9 cellular contexts compared by ENCODE assay signal in genomic region chr7:93036807-93037206, GRCh38.
A peak's percentile ranks its signal among the peaks of the same experiment; 100 is the strongest.
DNase-seq lines count a peak whose midpoint lies in the region; ATAC-seq and TF ChIP-seq lines count a peak whose summit lies in the region.
"Had no signal": no experiment of that assay in that cellular context is flagged by ENCODE, and none has a peak within 500 bp of the region (broad histone marks: within the 10 kb centered on the region; RNA-seq: fewer than 3 reads in every experiment).

No MANE protein-coding gene starts in this region.

- peak in 2 of 3 donors; percentile 3 to 87 for DNase-seq in CD4-positive, CD25-positive, alpha-beta regulatory T cell
- peak; percentile 68 for DNase-seq in T-helper 2 cell treated with Interferon-gamma antibody and Interleukin-4, amounts not matched to agents 5 μg/mL and 100 μg/mL, for 36 hours (ENCODE audit: low spot score)
- DNase-seq in lower leg skin (ENCODE audit: low spot score in 2 of 2) (no peak), immature natural killer cell (no peak), SHP77 treated with DMSO at 0.1 percent for 48 hours (lab: John Stamatoyannopoulos, UW) (no peak), NCI-H524 (lab: John Stamatoyannopoulos, UW) (no peak)
- DNase-seq: NCI-H446 had no signal

- H3K27ac ChIP-seq in CD4-positive, CD25-positive, alpha-beta regulatory T cell (ENCODE audit: insufficient read depth, low read length, poor library complexity, severe bottlenecking): no peak overlapping the region

- peak overlapping the region; percentile 34 for H3K4me3 ChIP-seq in CD4-positive, CD25-positive, alpha-beta regulatory T cell (ENCODE audit: low read depth, low read length)
- no peak overlapping the region for H3K4me3 ChIP-seq in lower leg skin (ENCODE audit: low read depth, poor library complexity, severe bottlenecking)

- peaks cover 0 to 8% (median 5%) of the 10 kb centered on the region in 7 donors for H3K9me3 Mint-ChIP-seq in CD4-positive, CD25-positive, alpha-beta regulatory T cell
- H3K9me3 Mint-ChIP-seq in T-helper 2 cell treated with Interferon-gamma antibody and Interleukin-4, amounts not matched to agents 5 μg/mL and 100 μg/mL, for 36 hours: peaks cover 13% of the 10 kb centered on the region
- H3K9me3 Mint-ChIP-seq in immature natural killer cell: peaks cover 0 to 9% (median 3%) of the 10 kb centered on the region in 6 donors

- peaks cover 5% of the 10 kb centered on the region for H3K4me1 ChIP-seq in CD4-positive, CD25-positive, alpha-beta regulatory T cell (ENCODE audit: control insufficient read depth, insufficient read depth, low read length, poor library complexity, severe bottlenecking)

- peak overlapping the region; percentile 39 to 83 (median 47) for H3K27ac Mint-ChIP-seq in CD4-positive, CD25-positive, alpha-beta regulatory T cell
- peak overlapping the region; percentile 68 for H3K27ac Mint-ChIP-seq in T-helper 2 cell treated with Interferon-gamma antibody and Interleukin-4, amounts not matched to agents 5 μg/mL and 100 μg/mL, for 36 hours
- H3K27ac Mint-ChIP-seq in immature natural killer cell: no peak overlapping the region

- intact Hi-C loops in lower leg skin (cut with DNase I; ENCODE audit: low total_unique reads): no loop called here

- no peaks in the 10 kb centered on the region for H3K27me3 Mint-ChIP-seq in CD4-positive, CD25-positive, alpha-beta regulatory T cell
- no peaks in the 10 kb centered on the region for H3K27me3 Mint-ChIP-seq in T-helper 2 cell treated with Interferon-gamma antibody and Interleukin-4, amounts not matched to agents 5 μg/mL and 100 μg/mL, for 36 hours (ENCODE audit: low read depth)
- H3K27me3 Mint-ChIP-seq in immature natural killer cell (ENCODE audit: low read depth in 3 of 3): peaks cover 0 to 3% (median 2%) of the 10 kb centered on the region in 3 donors

- peaks cover 3 to 18% (median 11%) of the 10 kb centered on the region in 4 donors for H3K4me1 Mint-ChIP-seq in CD4-positive, CD25-positive, alpha-beta regulatory T cell
- H3K4me1 Mint-ChIP-seq in T-helper 2 cell treated with Interferon-gamma antibody and Interleukin-4, amounts not matched to agents 5 μg/mL and 100 μg/mL, for 36 hours (ENCODE audit: low read depth): peaks cover 14% of the 10 kb centered on the region
- no peaks in the 10 kb centered on the region for H3K4me1 Mint-ChIP-seq in immature natural killer cell

- peak; percentile 57 to 86 for ATAC-seq in CD4-positive, CD25-positive, alpha-beta regulatory T cell (ENCODE audit: low read depth in 2 of 2)
- ATAC-seq in GM18909 (IDR thresholded peaks at IDR 0.05; ENCODE audit: poor library complexity, unreplicated experiment): peak; percentile 96
- peak; percentile 84 for ATAC-seq in HG02943 (IDR thresholded peaks at IDR 0.05; ENCODE audit: low read depth, unreplicated experiment)

- H3K27me3 ChIP-seq in CD4-positive, CD25-positive, alpha-beta regulatory T cell (ENCODE audit: control insufficient read depth, insufficient read depth, low read length): no peaks in the 10 kb centered on the region

- peaks cover 1 to 6% of the 10 kb centered on the region in 2 experiments for H3K9me3 ChIP-seq in CD4-positive, CD25-positive, alpha-beta regulatory T cell (ENCODE audit: control insufficient read depth in 2 of 2, low read length in 2 of 2)

- WGBS in lower leg skin, 2 donors: 31 to 39% methylated on average over 2 of the region's 2 CpGs

- H3K36me3 ChIP-seq in CD4-positive, CD25-positive, alpha-beta regulatory T cell (ENCODE audit: control insufficient read depth, insufficient read depth, low read length): no peaks in the 10 kb centered on the region

- H3K4me3 Mint-ChIP-seq in CD4-positive, CD25-positive, alpha-beta regulatory T cell: no peak overlapping the region
- H3K4me3 Mint-ChIP-seq in T-helper 2 cell treated with Interferon-gamma antibody and Interleukin-4, amounts not matched to agents 5 μg/mL and 100 μg/mL, for 36 hours: no peak overlapping the region
- no peak overlapping the region for H3K4me3 Mint-ChIP-seq in immature natural killer cell

- peaks cover 2% of the 10 kb centered on the region for H3K36me3 Mint-ChIP-seq in CD4-positive, CD25-positive, alpha-beta regulatory T cell
- peaks cover 5% of the 10 kb centered on the region for H3K36me3 Mint-ChIP-seq in T-helper 2 cell treated with Interferon-gamma antibody and Interleukin-4, amounts not matched to agents 5 μg/mL and 100 μg/mL, for 36 hours (ENCODE audit: low read depth)
- peaks cover 0 to 5% (median 0%) of the 10 kb centered on the region in 3 donors for H3K36me3 Mint-ChIP-seq in immature natural killer cell

- TF ChIP-seq POLR2A in lower leg skin (IDR thresholded peaks at IDR 0.05): no peak

- TF ChIP-seq CTCF in lower leg skin (IDR thresholded peaks at IDR 0.05): no peak

Comparison
In these comparisons a context has a peak if more than half of its experiments do, and no peak if none do; other contexts are left out.
1. DNase-seq: peak in CD4-positive, CD25-positive, alpha-beta regulatory T cell (2 of 3) and T-helper 2 cell treated with Interferon-gamma antibody and Interleukin-4, amounts not matched to agents 5 μg/mL and 100 μg/mL, for 36 hours (single experiment); none in lower leg skin (0 of 2), immature natural killer cell (0 of 3), SHP77 treated with DMSO at 0.1 percent for 48 hours (single experiment) and NCI-H524 (0 of 2).
2. H3K27ac Mint-ChIP-seq: peak in CD4-positive, CD25-positive, alpha-beta regulatory T cell (3 of 3) and T-helper 2 cell treated with Interferon-gamma antibody and Interleukin-4, amounts not matched to agents 5 μg/mL and 100 μg/mL, for 36 hours (single experiment); none in immature natural killer cell (0 of 6).
3. Peak in every context shown above with its lines, with median percentiles within 50 percentile points of each other: ATAC-seq.